In genomic region chr14:81122326-81122725, GRCh38 we compare ENCODE assay signal across 11 cellular contexts.
DNase-seq lines count a peak whose midpoint lies in the region; ATAC-seq and TF ChIP-seq lines count a peak whose summit lies in the region.
"Had no signal": no experiment of that assay in that cellular context is flagged by ENCODE, and none has a peak within 500 bp of the region (broad histone marks: within the 10 kb centered on the region; RNA-seq: fewer than 3 reads in every experiment).

No MANE protein-coding gene starts in this region.

- BruUV-seq in Calu3 (replicated peaks; lab: Mats Ljungman, UMichigan): no TSS peak

- no peak overlapping the region for H3K4me3 Mint-ChIP-seq in Calu3 (ENCODE audit: low read depth, unreplicated experiment)

- H3K9me3 Mint-ChIP-seq in Calu3 (ENCODE audit: low read depth, unreplicated experiment): peaks cover 3% of the 10 kb centered on the region

- peaks cover 12% of the 10 kb centered on the region for H3K27me3 Mint-ChIP-seq in Calu3 (ENCODE audit: unreplicated experiment)

- H3K27me3 ChIP-seq in foreskin keratinocyte: no peaks in the 10 kb centered on the region
- H3K27me3 ChIP-seq in tibial artery: no peaks in the 10 kb centered on the region

- H3K27ac ChIP-seq in foreskin keratinocyte (no peak overlapping the region), tibial artery (no peak overlapping the region)
- H3K27ac ChIP-seq: lower lobe of right lung had no signal

- no peaks in the 10 kb centered on the region for H3K9me3 ChIP-seq in tibial artery
- H3K9me3 ChIP-seq: lower lobe of right lung, SK-N-SH had no signal

- H3K4me1 Mint-ChIP-seq in Calu3 (ENCODE audit: low read depth, unreplicated experiment): no peaks in the 10 kb centered on the region

- ATAC-seq in GM18520 (IDR thresholded peaks at IDR 0.05; ENCODE audit: unreplicated experiment) (peak; percentile 98), GM21423 (IDR thresholded peaks at IDR 0.05; ENCODE audit: unreplicated experiment) (peak; percentile 100), HG03095 (IDR thresholded peaks at IDR 0.05; ENCODE audit: unreplicated experiment) (peak; percentile 99), foreskin keratinocyte (no peak)

- TF ChIP-seq CTCF in foreskin keratinocyte (conservative IDR thresholded peaks at IDR 0.05) (no peak), Calu3 (IDR thresholded peaks at IDR 0.05; ENCODE audit: unreplicated experiment) (no peak), tibial artery (IDR thresholded peaks at IDR 0.05) (no peak)

- intact Hi-C loops in Calu3 (cut with micrococcal nuclease; ENCODE audit: unreplicated experiment) (no loop called here), tibial artery (cut with DNase I; ENCODE audit: low total_unique reads) (no loop called here)

- no peaks in the 10 kb centered on the region for H3K36me3 ChIP-seq in tibial artery
- H3K36me3 ChIP-seq: lower lobe of right lung had no signal

- no peaks in the 10 kb centered on the region for H3K36me3 Mint-ChIP-seq in Calu3 (ENCODE audit: insufficient read depth, unreplicated experiment)

- H3K4me3 ChIP-seq in tibial artery: no peak overlapping the region
- H3K4me3 ChIP-seq: lower lobe of right lung had no signal

- CTCF ChIA-PET in Calu3 (lab: Charles Lee): no interaction called here

- H3K27ac Mint-ChIP-seq in Calu3 (ENCODE audit: unreplicated experiment): no peak overlapping the region

- H3K4me1 ChIP-seq in foreskin keratinocyte: no peaks in the 10 kb centered on the region
- no peaks in the 10 kb centered on the region for H3K4me1 ChIP-seq in tibial artery
- H3K4me1 ChIP-seq: lower lobe of right lung had no signal

- DNase-seq in SIG-M5 (lab: John Stamatoyannopoulos, UW) (peak; percentile 15), foreskin keratinocyte (no peak), Calu3 (no peak), tibial artery (no peak)
- DNase-seq in activated CD4-positive, CD25-positive, alpha-beta regulatory T cell (lab: John Stamatoyannopoulos, UW): no peak
- DNase-seq: lower lobe of right lung, NCI-H187 treated with DMSO at 0.1 percent for 48 hours, SK-N-SH had no signal
